23 cellular contexts compared by ENCODE assay signal in genomic region chr7:82429408-82429807, GRCh38. TPM values are rescaled to one million over a fixed set of nuclear protein-coding genes. Genes with fewer than 3 reads are reported as not detected.
"Had no signal": no experiment of that assay in that cellular context is flagged by ENCODE, and none has a peak within 500 bp of the region (broad histone marks: within the 10 kb centered on the region; RNA-seq: fewer than 3 reads in every experiment).

No MANE protein-coding gene starts in this region.

- ATAC-seq: foreskin keratinocyte; left lobe of liver; lower lobe of right lung; naive thymus-derived CD4-positive, alpha-beta T cell; WTC11 had no signal

- H3K4me1 ChIP-seq: foreskin keratinocyte, lower lobe of right lung, right atrium auricular region, spleen had no signal

- H3K9me3 ChIP-seq: lower lobe of right lung, right atrium auricular region, spleen, thoracic aorta had no signal

- H3K4me3 ChIP-seq: cardiac muscle cell, lower lobe of right lung, right atrium auricular region, thoracic aorta had no signal

- DNase-seq: activated CD4-positive, alpha-beta T cell treated with anti-CD3 and anti-CD28 coated beads, Interleukin-2, amount 50 U/mL, for 4 hours; activated CD8-positive, alpha-beta memory T cell treated with anti-CD3 and anti-CD28 coated beads for 24 hours; activated CD8-positive, alpha-beta memory T cell treated with anti-CD3 and anti-CD28 coated beads, Interleukin-2, amount 50 U/mL, for 4 hours; activated naive CD4-positive, alpha-beta T cell treated with Interleukin-2 at 50 U/mL for 16 hours; activated naive CD8-positive, alpha-beta T cell treated with anti-CD3 and anti-CD28 coated beads, Interleukin-2, amount 10 ng/mL, durations not matched to agents 7 days and 5 days; activated T-cell treated with anti-CD3 and anti-CD28 coated beads, Interleukin-2, amount 50 U/mL, for 24 hours; amygdala; effector memory CD4-positive, alpha-beta T cell; foreskin keratinocyte; kidney; lower lobe of right lung; naive thymus-derived CD4-positive, alpha-beta T cell; spleen; stimulated activated CD4-positive, alpha-beta T cell treated with anti-CD3 and anti-CD28 coated beads, Interleukin-4, amount 100 ng/mL, for 24 hours; stimulated activated naive CD4-positive, alpha-beta T cell treated with Interleukin-2 at 50 U/mL for 16 hours; T-helper 9 cell had no signal

- H3K27me3 ChIP-seq: cardiac muscle cell, foreskin keratinocyte, right atrium auricular region, spleen had no signal

- H3K36me3 ChIP-seq: cardiac muscle cell, lower lobe of right lung, right atrium auricular region, spleen, thoracic aorta had no signal

- H3K27ac ChIP-seq: cardiac muscle cell, foreskin keratinocyte, lower lobe of right lung, right atrium auricular region, thoracic aorta had no signal

RNA-seq across cellular contexts. Expression of gene CACNA2D1, which starts 14.2 kb away (rescaled TPM):
- total RNA-seq: activated naive CD8-positive, alpha-beta T cell treated with anti-CD3 and anti-CD28 coated beads, Interleukin-2, amount 10 ng/mL, durations not matched to agents 7 days and 5 days; activated T-helper 2 cell treated with anti-CD3 and anti-CD28 coated beads, Interferon-gamma antibody, Interleukin-2, Interleukin-4, amounts not matched to agents 10 μg/mL and 5 μg/mL and 100 μg/mL, durations not matched to agents 14 hours and 24 hours and 36 hours; naive thymus-derived CD4-positive, alpha-beta T cell; T-helper 1 cell treated with Interleukin-12 subunit alpha and Interleukin-12 subunit beta and Interleukin-4 antibody, amounts not matched to agents 30 ng/mL and 1 ng/mL, for 36 hours had no signal
- polyA plus RNA-seq: naive thymus-derived CD4-positive, alpha-beta T cell had no signal
